8 cellular contexts compared by ENCODE assay signal in the genomic region with DNA sequence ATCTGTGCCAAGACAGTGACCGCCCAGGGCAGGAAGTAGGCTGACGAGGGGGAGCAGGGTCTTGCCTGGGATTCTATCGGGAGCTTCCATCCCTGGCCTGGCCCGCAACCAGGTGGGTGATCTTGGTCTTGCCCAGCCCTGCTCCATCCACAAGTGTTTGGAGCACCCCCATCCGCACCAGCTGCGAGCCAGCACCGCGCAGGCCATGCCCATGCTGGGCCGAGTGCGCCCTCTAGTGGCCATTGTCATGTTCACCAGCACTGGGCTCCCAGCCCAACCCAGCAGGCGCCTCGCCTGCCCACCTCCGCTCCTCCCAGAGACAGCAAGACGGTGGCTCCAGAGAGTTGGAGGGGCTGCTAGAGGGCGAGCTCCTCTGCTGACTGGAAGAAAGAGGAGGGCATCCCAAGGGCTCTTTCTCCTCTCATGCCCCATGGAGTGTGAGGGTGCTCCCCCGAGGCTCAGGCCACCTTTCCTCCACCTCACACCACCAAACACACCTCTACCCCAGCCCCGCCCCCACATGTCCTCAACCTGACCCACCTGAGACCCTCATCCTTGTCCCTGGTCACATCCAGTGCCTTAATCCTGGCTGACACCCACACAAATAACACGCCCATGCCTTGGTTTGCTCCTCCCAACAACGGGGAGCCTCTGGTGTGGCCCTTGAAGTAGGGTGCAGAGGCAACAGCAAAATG. TPM values are rescaled to one million over a fixed set of nuclear protein-coding genes. Genes with fewer than 3 reads are reported as not detected.
DNase-seq lines count a peak whose midpoint lies in the region; ATAC-seq, FAIRE-seq and TF ChIP-seq lines count a peak whose summit lies in the region.

No MANE protein-coding gene starts in this region.

- H3K27ac Mint-ChIP-seq in activated CD8-positive, alpha-beta T cell treated with anti-CD3 and anti-CD28 coated beads for 36 hours, result no peak overlapping the region

- no peaks in the 10 kb centered on the region for H3K27me3 Mint-ChIP-seq in activated CD8-positive, alpha-beta T cell treated with anti-CD3 and anti-CD28 coated beads for 36 hours

- intact Hi-C loops in activated CD8-positive, alpha-beta T cell treated with anti-CD3 and anti-CD28 coated beads for 36 hours (cut with micrococcal nuclease), result loop anchor here (5.0 kb wide), 1 partner anchor 35 kb away; the partner anchor contains the start of gene HAUS7

- no peaks in the 10 kb centered on the region for H3K36me3 Mint-ChIP-seq in activated CD8-positive, alpha-beta T cell treated with anti-CD3 and anti-CD28 coated beads for 36 hours (ENCODE audit: low read depth)

- no peak overlapping the region; the same call in 1 of the 2 replicates for H3K27ac ChIP-seq in C4-2B

- ATAC-seq in HG03354 (IDR thresholded peaks at IDR 0.05; ENCODE audit: poor library complexity, severe bottlenecking, unreplicated experiment), result peak; percentile 93
- ATAC-seq in activated CD8-positive, alpha-beta T cell treated with anti-CD3 and anti-CD28 coated beads for 36 hours, result peak; percentile 98

- H3K4me1 Mint-ChIP-seq in activated CD8-positive, alpha-beta T cell treated with anti-CD3 and anti-CD28 coated beads for 36 hours (ENCODE audit: low read depth), result no peaks in the 10 kb centered on the region

- no peaks in the 10 kb centered on the region for H3K9me3 Mint-ChIP-seq in activated CD8-positive, alpha-beta T cell treated with anti-CD3 and anti-CD28 coated beads for 36 hours

- no peak overlapping the region for H3K4me3 Mint-ChIP-seq in activated CD8-positive, alpha-beta T cell treated with anti-CD3 and anti-CD28 coated beads for 36 hours

- POLR2A ChIA-PET in activated CD8-positive, alpha-beta T cell treated with anti-CD3 and anti-CD28 coated beads for 36 hours (lab: Charles Lee), result interaction anchor here (1.1 kb wide), 1 partner anchor 34 kb away, joined by 3 read pairs; no protein-coding TSS in a partner anchor

- CTCF ChIA-PET in activated CD8-positive, alpha-beta T cell treated with anti-CD3 and anti-CD28 coated beads for 36 hours (lab: Charles Lee), result interaction anchor here (0.7 to 3.8 kb wide), 11 partner anchors 8 to 566 kb away, joined by 3 to 43 read pairs (median 6); partner anchors contain the start of gene HAUS7

- peak; percentile 81 for TF ChIP-seq CTCF in C4-2B (conservative IDR thresholded peaks at IDR 0.05)
- peak; percentile 64 for TF ChIP-seq CTCF in activated CD8-positive, alpha-beta T cell treated with anti-CD3 and anti-CD28 coated beads for 36 hours (IDR thresholded peaks at IDR 0.05)

- DNase-seq in GM19239 (ENCODE audit: insufficient read length, low spot score) (peak; percentile 94), NCI-H748 treated with DMSO at 0.1 percent for 48 hours (lab: John Stamatoyannopoulos, UW) (peak; percentile 40), medulla oblongata (ENCODE audit: extremely low spot score) (peak; percentile 73)
- DNase-seq in activated CD8-positive, alpha-beta T cell treated with anti-CD3 and anti-CD28 coated beads for 36 hours, result peak; percentile 86
- DNase-seq in effector CD4-positive, alpha-beta T cell, result peak; percentile 82
- DNase-seq in stimulated activated CD8-positive, alpha-beta memory T cell treated with anti-CD3 and anti-CD28 coated beads, Interleukin-15, amount 100 ng/mL, for 4 hours (ENCODE audit: low read depth in 2 of 2), result peak; percentile 53 to 57

- FAIRE-seq in GM19239 (lab: Jason Lieb, UNC), result peak; percentile 91

RNA-seq across cellular contexts. Expression of gene ATP2B3, which starts 9.8 kb away (rescaled TPM):
- not detected for total RNA-seq in activated CD8-positive, alpha-beta T cell treated with anti-CD3 and anti-CD28 coated beads for 36 hours

RNA-seq across cellular contexts. Expression of gene BGN, which starts 12.9 kb away (rescaled TPM):
- total RNA-seq in activated CD8-positive, alpha-beta T cell treated with anti-CD3 and anti-CD28 coated beads for 36 hours, result not detected

RNA-seq across cellular contexts. Expression of gene HAUS7, which starts 37.3 kb away (rescaled TPM):
- 10 to 100 TPM; 47.2 to 58.8 TPM for total RNA-seq in activated CD8-positive, alpha-beta T cell treated with anti-CD3 and anti-CD28 coated beads for 36 hours

Comparison
In these comparisons a context has a peak if more than half of its experiments do, and no peak if none do; other contexts are left out.
1. DNase-seq: peak in every context shown above with its lines; median percentile 94 in GM19239; 86 in activated CD8-positive, alpha-beta T cell treated with anti-CD3 and anti-CD28 coated beads for 36 hours; 82 in effector CD4-positive, alpha-beta T cell; 73 in medulla oblongata; 55 in stimulated activated CD8-positive, alpha-beta memory T cell treated with anti-CD3 and anti-CD28 coated beads, Interleukin-15, amount 100 ng/mL, for 4 hours; 40 in NCI-H748 treated with DMSO at 0.1 percent for 48 hours.